ENCODE assay signal across 1 cellular context in genomic region chr15:60021589-60022378, GRCh38.
TF ChIP-seq lines count a peak whose summit lies in the region.

No MANE protein-coding gene starts in this region.

TF ChIP-seq in K562, 482 proteins besides CTCF, POLR2A, EP300 and RAD21 (continued from another document and continues in another):
- TF ChIP-seq ZFP91 (CRISPR knock-in tag; IDR thresholded peaks at IDR 0.05) = no peak
- no peak for TF ChIP-seq TEAD4 (IDR thresholded peaks at IDR 0.05; ENCODE audit: low read length)
- no peak for TF ChIP-seq TEAD4 (CRISPR knock-in tag; IDR thresholded peaks at IDR 0.05; ENCODE audit: borderline replicate concordance)
- peak; percentile 96 for TF ChIP-seq HMG20A (CRISPR knock-in tag; conservative IDR thresholded peaks at IDR 0.05)
- TF ChIP-seq SRSF3 (IDR thresholded peaks at IDR 0.05; ENCODE audit: insufficient read depth, low read length) = no peak
- no peak for TF ChIP-seq SMARCB1 (IDR thresholded peaks at IDR 0.05; ENCODE audit: insufficient read length, low read depth)
- peak; percentile 85; the same call in 1 of the 2 replicates for TF ChIP-seq HEY1 (CRISPR knock-in tag; IDR thresholded peaks at IDR 0.05; ENCODE audit: borderline replicate concordance)
- no peak for TF ChIP-seq CEBPB (tag; IDR thresholded peaks at IDR 0.05)
- TF ChIP-seq KHSRP (IDR thresholded peaks at IDR 0.05) = no peak
- TF ChIP-seq ARID4B (CRISPR knock-in tag; IDR thresholded peaks at IDR 0.05) = no peak
- no peak for TF ChIP-seq LCOR (CRISPR knock-in tag; IDR thresholded peaks at IDR 0.05)
- no peak for TF ChIP-seq MYC (IDR thresholded peaks at IDR 0.05; ENCODE audit: low read depth, low read length)
- TF ChIP-seq MYC (CRISPR knock-in tag; IDR thresholded peaks at IDR 0.05; ENCODE audit: borderline replicate concordance, low read depth) = peak; percentile 60; the same call in 1 of the 2 replicates
- TF ChIP-seq ELF2 (CRISPR knock-in tag; IDR thresholded peaks at IDR 0.05) = no peak; the same call in 1 of the 2 replicates
- no peak for TF ChIP-seq HOXB6 (CRISPR knock-in tag; IDR thresholded peaks at IDR 0.05; ENCODE audit: borderline replicate concordance)
- no peak for TF ChIP-seq RUNX1 (IDR thresholded peaks at IDR 0.05; ENCODE audit: low read depth)
- no peak for TF ChIP-seq LEF1 (IDR thresholded peaks at IDR 0.05)
- peak; percentile 79 for TF ChIP-seq GMEB1 (CRISPR knock-in tag; IDR thresholded peaks at IDR 0.05)
- no peak for TF ChIP-seq CHCHD3 (CRISPR knock-in tag; IDR thresholded peaks at IDR 0.05)
- TF ChIP-seq EP400 (IDR thresholded peaks at IDR 0.05) = no peak
- no peak for TF ChIP-seq SIN3A (IDR thresholded peaks at IDR 0.05; ENCODE audit: borderline replicate concordance in 2 of 2, control insufficient read depth in 1 of 2, low read depth in 2 of 2, low read length in 2 of 2)
- peak; percentile 99 for TF ChIP-seq RREB1 (CRISPR knock-in tag; IDR thresholded peaks at IDR 0.05)
- TF ChIP-seq CBX8 (IDR thresholded peaks at IDR 0.05; ENCODE audit: borderline replicate concordance, extremely low read depth, low read depth, low read length, poor library complexity, severe bottlenecking) = no peak
- TF ChIP-seq PATZ1 (CRISPR knock-in tag; IDR thresholded peaks at IDR 0.05; ENCODE audit: borderline replicate concordance) = peak; percentile 96
- TF ChIP-seq CREB3 (tag; conservative IDR thresholded peaks at IDR 0.05; ENCODE audit: low read depth) = peak; percentile 71
- TF ChIP-seq SMARCA4 (IDR thresholded peaks at IDR 0.05) = no peak
- TF ChIP-seq GTF2A2 (tag; IDR thresholded peaks at IDR 0.05) = no peak
- TF ChIP-seq SAFB (IDR thresholded peaks at IDR 0.05; ENCODE audit: borderline replicate concordance, low read depth, low read length) = no peak
- TF ChIP-seq CEBPG (CRISPR knock-in tag; IDR thresholded peaks at IDR 0.05) = no peak
- TF ChIP-seq CEBPG (tag; conservative IDR thresholded peaks at IDR 0.05 in 1 of 2, IDR thresholded peaks at IDR 0.05 in 1 of 2) = peak in 1 of 2 experiments; percentile 71; a peak in 2 of 4 replicates
- peak in 1 of 2 experiments; percentile 33; a peak in 1 of 4 replicates for TF ChIP-seq FOXA3 (CRISPR knock-in tag; conservative IDR thresholded peaks at IDR 0.05 in 1 of 2, IDR thresholded peaks at IDR 0.05 in 1 of 2)
- TF ChIP-seq HDAC8 (tag; IDR thresholded peaks at IDR 0.05) = peak; percentile 96
- peak; percentile 100 for TF ChIP-seq ZNF584 (CRISPR knock-in tag; IDR thresholded peaks at IDR 0.05; ENCODE audit: low read depth)
- TF ChIP-seq ZBTB7A (IDR thresholded peaks at IDR 0.05; ENCODE audit: borderline replicate concordance, control insufficient read depth, low read depth, low read length) = no peak
- no peak for TF ChIP-seq NFATC3 (IDR thresholded peaks at IDR 0.05)
- TF ChIP-seq SNRNP70 (optimal IDR thresholded peaks at IDR 0.05; ENCODE audit: low read depth, low read length) = no peak
- TF ChIP-seq RBM22 (IDR thresholded peaks at IDR 0.05; ENCODE audit: low read depth, low read length, poor library complexity, severe bottlenecking) = no peak
- TF ChIP-seq U2AF2 (optimal IDR thresholded peaks at IDR 0.05; ENCODE audit: low read depth, low read length) = no peak
- no peak for TF ChIP-seq KLF1 (tag; IDR thresholded peaks at IDR 0.05)
- no peak for TF ChIP-seq PRDM10 (IDR thresholded peaks at IDR 0.05; ENCODE audit: partially characterized antibody)
